Comparison of ENCODE assay signal across 26 cellular contexts in genomic region chr2:201064797-201065329, GRCh38.
"Had no signal": no experiment of that assay in that cellular context is flagged by ENCODE, and none has a peak within 500 bp of the region (broad histone marks: within the 10 kb centered on the region; RNA-seq: fewer than 3 reads in every experiment).

No MANE protein-coding gene starts in this region.

- DNase-seq: activated CD4-positive, alpha-beta memory T cell treated with anti-CD3 and anti-CD28 coated beads for 36 hours; activated CD4-positive, alpha-beta T cell treated with anti-CD3 and anti-CD28 coated beads, Interleukin-2, amount 10 ng/mL, durations not matched to agents 24 days and 14 days; activated CD4-positive, CD25-positive, alpha-beta regulatory T cell treated with anti-CD3 and anti-CD28 coated beads, Interleukin-2, amount 50 U/mL, for 72 hours; activated effector memory CD4-positive, alpha-beta T cell treated with Interleukin-2 at 50 U/mL for 16 hours; activated naive CD4-positive, alpha-beta T cell treated with Interleukin-2 at 50 U/mL for 16 hours; activated naive CD8-positive, alpha-beta T cell treated with anti-CD3 and anti-CD28 coated beads, Interleukin-2, amount 10 ng/mL, durations not matched to agents 7 days and 5 days; activated T-cell treated with anti-CD3 and anti-CD28 coated beads, Interleukin-2, amount 50 U/mL, for 48 hours; amniotic stem cell; brain microvascular endothelial cell; cortex of kidney; gastrocnemius medialis; left cardiac atrium; mammary epithelial cell; naive B cell; pancreas; sigmoid colon; SK-N-SH; small intestine; stimulated activated CD4-positive, alpha-beta T cell treated with anti-CD3 and anti-CD28 coated beads, Interleukin-4, amount 100 ng/mL, for 24 hours; stomach; SW 1271; T-helper 2 cell; thyroid gland had no signal

- H3K4me3 Mint-ChIP-seq: activated CD4-positive, alpha-beta memory T cell treated with anti-CD3 and anti-CD28 coated beads for 36 hours; activated CD4-positive, alpha-beta T cell treated with anti-CD3 and anti-CD28 coated beads, Interleukin-2, amount 10 ng/mL, durations not matched to agents 24 days and 14 days; activated naive CD8-positive, alpha-beta T cell treated with anti-CD3 and anti-CD28 coated beads, Interleukin-2, amount 10 ng/mL, durations not matched to agents 7 days and 5 days; naive B cell; neural crest cell; stimulated activated effector memory CD8-positive, alpha-beta T cell treated with anti-CD3 and anti-CD28 coated beads, Interleukin-12 subunit alpha, Interleukin-12 subunit beta, amount 100 ng/mL, for 72 hours had no signal

- H3K27ac Mint-ChIP-seq: activated CD4-positive, alpha-beta memory T cell treated with anti-CD3 and anti-CD28 coated beads for 36 hours; activated CD4-positive, alpha-beta T cell treated with anti-CD3 and anti-CD28 coated beads, Interleukin-2, amount 10 ng/mL, durations not matched to agents 24 days and 14 days; activated naive CD8-positive, alpha-beta T cell treated with anti-CD3 and anti-CD28 coated beads, Interleukin-2, amount 10 ng/mL, durations not matched to agents 7 days and 5 days; stimulated activated effector memory CD8-positive, alpha-beta T cell treated with anti-CD3 and anti-CD28 coated beads, Interleukin-12 subunit alpha, Interleukin-12 subunit beta, amount 100 ng/mL, for 72 hours had no signal

- ATAC-seq: gastrocnemius medialis; left cardiac atrium; pancreas; stimulated activated effector memory CD8-positive, alpha-beta T cell treated with anti-CD3 and anti-CD28 coated beads, Interleukin-12 subunit alpha, Interleukin-12 subunit beta, amount 100 ng/mL, for 72 hours had no signal

- H3K9me3 Mint-ChIP-seq: activated CD4-positive, alpha-beta memory T cell treated with anti-CD3 and anti-CD28 coated beads for 36 hours; activated naive CD8-positive, alpha-beta T cell treated with anti-CD3 and anti-CD28 coated beads, Interleukin-2, amount 10 ng/mL, durations not matched to agents 7 days and 5 days; naive B cell; neural crest cell; stimulated activated effector memory CD8-positive, alpha-beta T cell treated with anti-CD3 and anti-CD28 coated beads, Interleukin-12 subunit alpha, Interleukin-12 subunit beta, amount 100 ng/mL, for 72 hours had no signal

- H3K27me3 Mint-ChIP-seq: activated naive CD8-positive, alpha-beta T cell treated with anti-CD3 and anti-CD28 coated beads, Interleukin-2, amount 10 ng/mL, durations not matched to agents 7 days and 5 days; naive B cell had no signal

- H3K9me3 ChIP-seq: gastrocnemius medialis, pancreas, prostate gland, sigmoid colon, SK-N-SH, stomach, thyroid gland had no signal
